Comparison of ENCODE assay signal across 14 cellular contexts in the genomic region with DNA sequence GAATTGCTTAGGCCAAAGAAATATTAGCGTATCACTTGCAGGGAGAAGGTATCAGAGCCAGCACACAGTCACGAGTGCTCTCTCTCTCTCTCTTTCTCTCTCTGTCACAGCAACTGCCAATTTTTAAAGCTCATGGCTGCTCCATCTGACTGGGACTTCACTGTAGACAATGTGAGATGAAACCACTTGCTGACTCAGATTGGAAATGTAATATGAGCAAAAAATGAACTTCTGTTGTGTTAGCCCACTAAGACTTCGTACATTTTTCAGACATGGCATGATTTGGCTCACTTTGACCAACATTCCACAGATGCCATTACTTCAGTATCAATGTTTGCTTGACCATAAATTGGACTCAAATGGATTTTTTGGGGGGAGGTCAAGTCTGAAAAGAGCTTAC.
DNase-seq lines count a peak whose midpoint lies in the region; ATAC-seq, FAIRE-seq and TF ChIP-seq lines count a peak whose summit lies in the region.
"Had no signal": no experiment of that assay in that cellular context is flagged by ENCODE, and none has a peak within 500 bp of the region (broad histone marks: within the 10 kb centered on the region; RNA-seq: fewer than 3 reads in every experiment).

No MANE protein-coding gene starts in this region.

- H3K4me3 ChIP-seq in cardiac muscle cell (no peak overlapping the region), transverse colon (no peak overlapping the region)

- ATAC-seq in HG03095 (IDR thresholded peaks at IDR 0.05; ENCODE audit: unreplicated experiment), result no peak
- ATAC-seq: HCT116; stimulated activated naive B cell treated with anti-CD40 and anti-IgM and Interleukin-4, amounts not matched to agents 10 μg/mL and 1 μg/mL and 100 μg/mL, for 72 hours had no signal

- no peaks in the 10 kb centered on the region for H3K27me3 ChIP-seq in cardiac muscle cell
- no peaks in the 10 kb centered on the region for H3K27me3 ChIP-seq in transverse colon

- TF ChIP-seq CTCF in cardiac muscle cell (IDR thresholded peaks at IDR 0.05; ENCODE audit: low read depth, low read length) (no peak), transverse colon (IDR thresholded peaks at IDR 0.05) (no peak)

- WGBS in transverse colon (ENCODE audit: low coverage in 1 of 2), 2 donors, result 61 to 67% methylated on average over 1 to 3 of the region's 3 CpGs

- TF ChIP-seq POLR2A in H54 (IDR thresholded peaks at IDR 0.05; ENCODE audit: low read depth, low read length) (no peak), transverse colon (IDR thresholded peaks at IDR 0.05) (no peak)

- intact Hi-C loops in transverse colon (cut with DNase I; ENCODE audit: low total_unique reads), result no loop called here

- H3K9me3 ChIP-seq in cardiac muscle cell (ENCODE audit: low read depth) (no peaks in the 10 kb centered on the region), transverse colon (no peaks in the 10 kb centered on the region)

- TF ChIP-seq EP300 in transverse colon (IDR thresholded peaks at IDR 0.05; ENCODE audit: low read depth), result no peak

- DNase-seq in G401 (ENCODE audit: low spot score) (peak; percentile 23), H54 (ENCODE audit: insufficient read length, low spot score) (no peak), NCI-H446 (lab: John Stamatoyannopoulos, UW) (peak; percentile 79 to 81), cardiac muscle cell (ENCODE audit: low read depth in 1 of 2, low spot score in 1 of 2) (peak in 1 of 2 donors; percentile 56), transverse colon (no peak), inferior parietal cortex (ENCODE audit: extremely low spot score) (no peak)
- DNase-seq in activated CD4-positive, alpha-beta T cell treated with anti-CD3 and anti-CD28 coated beads for 4 hours, result no peak
- DNase-seq: hypothalamus; NCI-H1694 treated with DMSO at 0.1 percent for 48 hours; posterior cingulate gyrus; stimulated activated naive B cell treated with anti-CD40 and anti-IgM and Interleukin-4, amounts not matched to agents 10 μg/mL and 1 μg/mL and 100 μg/mL, for 72 hours had no signal

- in situ Hi-C loops in G401 (cut with HindIII; ENCODE audit: low sequenced_read_pairs), result no loop called here
- in situ Hi-C loops in transverse colon (cut with MboI; ENCODE audit: low pct_ligation_motif_present in 1 of 4, low pct_unique_long_range_greater_than_20kb in 1 of 4, low sequenced_read_pairs in 3 of 4), result no loop called here

- H3K27ac ChIP-seq in cardiac muscle cell (peak overlapping the region; percentile 85), transverse colon (no peak overlapping the region)

- H3K36me3 ChIP-seq in cardiac muscle cell (no peaks in the 10 kb centered on the region), transverse colon (no peaks in the 10 kb centered on the region)

- FAIRE-seq in H54 (lab: Jason Lieb, UNC), result peak; percentile 97
- FAIRE-seq: TTC549 had no signal

- H3K4me1 ChIP-seq in cardiac muscle cell (ENCODE audit: low read depth) (peaks cover 38% of the 10 kb centered on the region), transverse colon (no peaks in the 10 kb centered on the region)

Comparison
In these comparisons a context has a peak if more than half of its experiments do, and no peak if none do; other contexts are left out.
1. DNase-seq: peak in G401 (single experiment) and NCI-H446 (2 of 2); none in H54 (single experiment), transverse colon (single experiment), inferior parietal cortex (single experiment) and activated CD4-positive, alpha-beta T cell treated with anti-CD3 and anti-CD28 coated beads for 4 hours (0 of 2).